ENCODE assay signal across 13 cellular contexts in the genomic region with DNA sequence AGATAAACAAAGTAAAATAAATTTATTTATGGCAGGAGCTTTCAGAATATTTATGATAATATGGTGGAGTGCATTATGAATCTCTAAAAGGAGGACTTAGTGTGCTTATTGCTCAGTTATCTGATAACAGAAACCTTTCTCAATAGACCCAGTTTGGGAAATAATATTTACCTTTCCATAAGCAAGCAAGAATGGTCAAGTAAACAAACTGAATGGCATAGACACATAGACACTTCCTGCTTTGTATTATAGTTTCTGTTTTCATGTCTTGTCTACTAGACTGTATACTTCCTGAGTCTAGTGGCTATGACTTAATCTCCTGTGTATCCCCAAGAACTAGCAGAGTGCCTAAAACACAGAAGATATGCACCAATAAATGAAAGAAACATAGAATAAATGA.
DNase-seq lines count a peak whose midpoint lies in the region; ATAC-seq and TF ChIP-seq lines count a peak whose summit lies in the region.
"Had no signal": no experiment of that assay in that cellular context is flagged by ENCODE, and none has a peak within 500 bp of the region (broad histone marks: within the 10 kb centered on the region; RNA-seq: fewer than 3 reads in every experiment).

No MANE protein-coding gene starts in this region.

- H3K9ac ChIP-seq in BLaER1 treated with 17β-estradiol and CSF1 and Interleukin-3, amounts not matched to agents 10 nM and 100 nM: no peak overlapping the region

- H3K36me3 ChIP-seq in BLaER1 treated with 17β-estradiol and CSF1 and Interleukin-3, amounts not matched to agents 10 nM and 100 nM: no peaks in the 10 kb centered on the region
- H3K36me3 ChIP-seq in testis (ENCODE audit: low read depth, missing control alignments) (no peaks in the 10 kb centered on the region), osteoblast (ENCODE audit: insufficient read depth, low read length) (no peaks in the 10 kb centered on the region)

- ATAC-seq in GM19328 (IDR thresholded peaks at IDR 0.05; ENCODE audit: unreplicated experiment) (peak; percentile 45), HG03025 (IDR thresholded peaks at IDR 0.05; ENCODE audit: low FRiP score, unreplicated experiment) (peak; percentile 60), HG02840 (IDR thresholded peaks at IDR 0.05; ENCODE audit: low FRiP score, unreplicated experiment) (no peak)
- ATAC-seq: stimulated activated effector memory CD8-positive, alpha-beta T cell treated with anti-CD3 and anti-CD28 coated beads, Interleukin-12 subunit alpha, Interleukin-12 subunit beta, amount 100 ng/mL, for 72 hours had no signal

- H3K27ac ChIP-seq in BLaER1 treated with 17β-estradiol and CSF1 and Interleukin-3, amounts not matched to agents 10 nM and 100 nM: peak overlapping the region in 1 of 11 experiments; percentile 38; a peak in 1 of 22 replicates
- H3K27ac ChIP-seq in testis (no peak overlapping the region), osteoblast (ENCODE audit: low read depth, low read length) (no peak overlapping the region)
- H3K27ac ChIP-seq: skin epidermis had no signal

- intact Hi-C loops in testis (cut with DNase I; ENCODE audit: low total_unique reads): loop anchor here (10.0 kb wide), 1 partner anchor 355 kb away; no protein-coding TSS in a partner anchor

- no peak for TF ChIP-seq POLR2A in testis (IDR thresholded peaks at IDR 0.05)

- no peaks in the 10 kb centered on the region for H3K9me3 ChIP-seq in BLaER1 treated with 17β-estradiol and CSF1 and Interleukin-3, amounts not matched to agents 10 nM and 100 nM (replicated peaks in 1 of 11)
- H3K9me3 ChIP-seq in testis: no peaks in the 10 kb centered on the region
- H3K9me3 ChIP-seq in osteoblast (ENCODE audit: low read depth, low read length): no peaks in the 10 kb centered on the region

- no peaks in the 10 kb centered on the region for H4K20me1 ChIP-seq in BLaER1 treated with 17β-estradiol and CSF1 and Interleukin-3, amounts not matched to agents 10 nM and 100 nM
- H4K20me1 ChIP-seq in osteoblast (ENCODE audit: insufficient read depth, low read length): no peaks in the 10 kb centered on the region

- H3K27me3 ChIP-seq in BLaER1 treated with 17β-estradiol and CSF1 and Interleukin-3, amounts not matched to agents 10 nM and 100 nM: no peaks in the 10 kb centered on the region
- H3K27me3 ChIP-seq in testis: no peaks in the 10 kb centered on the region
- H3K27me3 ChIP-seq in osteoblast (ENCODE audit: insufficient read depth, low read length): peaks cover 5% of the 10 kb centered on the region

- DNase-seq in NCI-H748 (lab: John Stamatoyannopoulos, UW; ENCODE audit: unreplicated experiment) (peak; percentile 75), testis (no peak), osteoblast (ENCODE audit: insufficient read length, low spot score, missing footprints) (no peak)
- no peak for DNase-seq in activated effector memory CD4-positive, alpha-beta T cell treated with Interleukin-2 at 50 U/mL for 16 hours
- DNase-seq: cerebellar nuclear complex, foreskin melanocyte, NCI-H345 had no signal

- no peak overlapping the region for H3K4me3 ChIP-seq in BLaER1 treated with 17β-estradiol and CSF1 and Interleukin-3, amounts not matched to agents 10 nM and 100 nM
- no peak overlapping the region for H3K4me3 ChIP-seq in testis
- no peak overlapping the region for H3K4me3 ChIP-seq in osteoblast (ENCODE audit: insufficient read depth, low read length)
- H3K4me3 ChIP-seq: skin epidermis had no signal

- H3K79me2 ChIP-seq in osteoblast (ENCODE audit: insufficient read depth, low read length): no peaks in the 10 kb centered on the region

- no peak overlapping the region for H2AFZ ChIP-seq in osteoblast (ENCODE audit: low read length)

- TF ChIP-seq CTCF in testis (IDR thresholded peaks at IDR 0.05): no peak
- no peak for TF ChIP-seq CTCF in osteoblast (IDR thresholded peaks at IDR 0.05; ENCODE audit: extremely low read depth, low read depth, low read length)

- peak overlapping the region; percentile 8 to 79 (median 68); a peak in 18 of 22 replicates for H3K4me2 ChIP-seq in BLaER1 treated with 17β-estradiol and CSF1 and Interleukin-3, amounts not matched to agents 10 nM and 100 nM
- no peak overlapping the region for H3K4me2 ChIP-seq in osteoblast (ENCODE audit: insufficient read depth, low read length)

- peaks cover 24 to 44% (median 38%) of the 10 kb centered on the region in 10 experiments for H3K4me1 ChIP-seq in BLaER1 treated with 17β-estradiol and CSF1 and Interleukin-3, amounts not matched to agents 10 nM and 100 nM
- H3K4me1 ChIP-seq in testis: no peaks in the 10 kb centered on the region
- peaks cover 7% of the 10 kb centered on the region for H3K4me1 ChIP-seq in osteoblast (ENCODE audit: insufficient read depth, low read length)
